Comparison of ENCODE assay signal across 26 cellular contexts in the genomic region with DNA sequence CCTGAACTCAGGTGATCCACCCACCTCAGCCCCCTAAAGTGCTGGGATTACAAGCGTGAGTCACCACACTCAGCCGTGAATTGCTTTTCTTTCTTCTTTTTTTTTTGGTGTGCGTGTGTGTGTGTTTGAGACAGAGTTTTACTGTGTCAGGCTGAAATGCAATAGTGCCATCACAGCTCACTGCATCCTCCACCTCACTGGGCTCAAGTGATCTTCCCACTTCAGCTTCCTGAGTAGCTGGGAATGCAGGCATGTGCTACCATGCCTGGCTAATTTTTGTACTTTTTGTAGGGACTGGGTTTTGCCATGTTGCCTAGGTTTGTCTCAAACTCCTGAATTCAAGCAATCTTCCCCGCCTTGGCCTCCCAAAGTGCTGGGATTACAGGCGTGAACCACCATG.
"Had no signal": no experiment of that assay in that cellular context is flagged by ENCODE, and none has a peak within 500 bp of the region (broad histone marks: within the 10 kb centered on the region; RNA-seq: fewer than 3 reads in every experiment).

No MANE protein-coding gene starts in this region.

- ATAC-seq: left cardiac atrium; left lung; lower lobe of right lung; naive thymus-derived CD8-positive, alpha-beta T cell; right cardiac atrium; sciatic nerve; stimulated activated effector memory CD8-positive, alpha-beta T cell treated with anti-CD3 and anti-CD28 coated beads, Interleukin-12 subunit alpha, Interleukin-12 subunit beta, amount 100 ng/mL, for 72 hours had no signal

- H3K27ac Mint-ChIP-seq: nephron; neural progenitor cell; stimulated activated effector memory CD8-positive, alpha-beta T cell treated with anti-CD3 and anti-CD28 coated beads, Interleukin-12 subunit alpha, Interleukin-12 subunit beta, amount 100 ng/mL, for 72 hours; stimulated activated naive CD8-positive, alpha-beta T cell treated with anti-CD3 and anti-CD28 coated beads, Interleukin-15, Interleukin-2, amounts not matched to agents 100 ng/mL and 50 ng/mL, for 24 hours; type B pancreatic cell had no signal

- H3K9ac ChIP-seq: neural progenitor cell, parathyroid adenoma had no signal

- H3K9me3 Mint-ChIP-seq: nephron; neural progenitor cell; stimulated activated naive CD8-positive, alpha-beta T cell treated with anti-CD3 and anti-CD28 coated beads, Interleukin-15, Interleukin-2, amounts not matched to agents 100 ng/mL and 50 ng/mL, for 24 hours; type B pancreatic cell had no signal

- H3K27ac ChIP-seq: left lung, lower lobe of right lung, neural progenitor cell, neutrophil, parathyroid adenoma, skin epidermis, suprapubic skin, thoracic aorta, tibial nerve, vagina had no signal

- DNase-seq: hippocampal formation; kidney glomerular epithelial cell; left cardiac atrium; left lung; lower lobe of right lung; mammary epithelial cell; mesenchymal stem cell; naive thymus-derived CD8-positive, alpha-beta T cell; occipital lobe; retina; right cardiac atrium; stimulated activated CD4-positive, alpha-beta T cell treated with anti-CD3 and anti-CD28 coated beads, Interleukin-4, amount 100 ng/mL, for 24 hours; stimulated activated naive CD4-positive, alpha-beta T cell had no signal

- H3K4me1 Mint-ChIP-seq: naive thymus-derived CD8-positive, alpha-beta T cell; nephron; neural progenitor cell; stimulated activated effector memory CD8-positive, alpha-beta T cell treated with anti-CD3 and anti-CD28 coated beads, Interleukin-12 subunit alpha, Interleukin-12 subunit beta, amount 100 ng/mL, for 72 hours had no signal

- H3K36me3 Mint-ChIP-seq: naive thymus-derived CD8-positive, alpha-beta T cell; neural progenitor cell; stimulated activated effector memory CD8-positive, alpha-beta T cell treated with anti-CD3 and anti-CD28 coated beads, Interleukin-12 subunit alpha, Interleukin-12 subunit beta, amount 100 ng/mL, for 72 hours; type B pancreatic cell had no signal

- H3K9me3 ChIP-seq: lower lobe of right lung, neutrophil, suprapubic skin, thoracic aorta, tibial nerve, vagina had no signal

- H3K4me3 Mint-ChIP-seq: naive thymus-derived CD8-positive, alpha-beta T cell; nephron; neural progenitor cell; stimulated activated effector memory CD8-positive, alpha-beta T cell treated with anti-CD3 and anti-CD28 coated beads, Interleukin-12 subunit alpha, Interleukin-12 subunit beta, amount 100 ng/mL, for 72 hours; stimulated activated naive CD8-positive, alpha-beta T cell treated with anti-CD3 and anti-CD28 coated beads, Interleukin-15, Interleukin-2, amounts not matched to agents 100 ng/mL and 50 ng/mL, for 24 hours; type B pancreatic cell had no signal

- H2AFZ ChIP-seq: neural progenitor cell, parathyroid adenoma had no signal

- H3K4me3 ChIP-seq: left lung, lower lobe of right lung, neural progenitor cell, skin epidermis, suprapubic skin, thoracic aorta, tibial nerve, vagina had no signal

- H3K4me1 ChIP-seq: left lung, lower lobe of right lung, neural progenitor cell, parathyroid adenoma, suprapubic skin, tibial nerve, vagina had no signal

- H3K79me2 ChIP-seq: parathyroid adenoma had no signal

- H3K4me2 ChIP-seq: neural progenitor cell had no signal

- H3K27me3 ChIP-seq: left lung, neural progenitor cell, neutrophil, suprapubic skin, tibial nerve, vagina had no signal

- H3K36me3 ChIP-seq: left lung, lower lobe of right lung, neural progenitor cell, neutrophil, suprapubic skin, thoracic aorta, tibial nerve, vagina had no signal

- H3K27me3 Mint-ChIP-seq: naive thymus-derived CD8-positive, alpha-beta T cell; stimulated activated naive CD8-positive, alpha-beta T cell treated with anti-CD3 and anti-CD28 coated beads, Interleukin-15, Interleukin-2, amounts not matched to agents 100 ng/mL and 50 ng/mL, for 24 hours; type B pancreatic cell had no signal
